In genomic region chr1:12208271-12208670, GRCh38 we compare ENCODE assay signal across 12 cellular contexts. TPM values are rescaled to one million over a fixed set of nuclear protein-coding genes. Genes with fewer than 3 reads are reported as not detected.
DNase-seq lines count a peak whose midpoint lies in the region; ATAC-seq and TF ChIP-seq lines count a peak whose summit lies in the region.
"Had no signal": no experiment of that assay in that cellular context is flagged by ENCODE, and none has a peak within 500 bp of the region (broad histone marks: within the 10 kb centered on the region; RNA-seq: fewer than 3 reads in every experiment).

No MANE protein-coding gene starts in this region.

- peak overlapping the region; percentile 61 for H3K27ac Mint-ChIP-seq in activated CD8-positive, alpha-beta memory T cell treated with anti-CD3 and anti-CD28 coated beads, Interleukin-2, amount 10 ng/mL, durations not matched to agents 7 days and 5 days
- H3K27ac Mint-ChIP-seq in IgD-negative memory B cell, result peak overlapping the region; percentile 1 to 66 (median 59)
- peak overlapping the region; percentile 82 to 93 for H3K27ac Mint-ChIP-seq in effector memory CD8-positive, alpha-beta T cell

- WGBS in psoas muscle, 3 donors, result 52 to 65% (median 56%) methylated on average over 6 of the region's 6 CpGs

- no peaks in the 10 kb centered on the region for H3K4me1 ChIP-seq in psoas muscle
- H3K4me1 ChIP-seq: HAP-1 had no signal

- no peaks in the 10 kb centered on the region for H3K9me3 ChIP-seq in psoas muscle
- H3K9me3 ChIP-seq: HAP-1, left lung had no signal

- H3K27me3 ChIP-seq in psoas muscle (ENCODE audit: insufficient read depth in 3 of 3, low read length in 2 of 3), result no peaks in the 10 kb centered on the region
- H3K27me3 ChIP-seq: hepatocyte, left lung had no signal

- peaks cover 22% of the 10 kb centered on the region for H3K36me3 Mint-ChIP-seq in activated CD8-positive, alpha-beta memory T cell treated with anti-CD3 and anti-CD28 coated beads, Interleukin-2, amount 10 ng/mL, durations not matched to agents 7 days and 5 days
- H3K36me3 Mint-ChIP-seq in IgD-negative memory B cell, result peaks cover 7% of the 10 kb centered on the region
- H3K36me3 Mint-ChIP-seq in effector memory CD8-positive, alpha-beta T cell (ENCODE audit: insufficient read depth), result peaks cover 47% of the 10 kb centered on the region

- peaks cover 0 to 6% of the 10 kb centered on the region in 2 donors for H3K36me3 ChIP-seq in psoas muscle (ENCODE audit: insufficient read depth in 1 of 2, low read depth in 1 of 2)
- H3K36me3 ChIP-seq: HAP-1 had no signal

- intact Hi-C loops in psoas muscle (cut with DNase I), result loop anchor here in 1 of 2 donors (2.0 kb wide), 1 partner anchor 83 kb away; no protein-coding TSS in a partner anchor

- H3K27me3 Mint-ChIP-seq in activated CD8-positive, alpha-beta memory T cell treated with anti-CD3 and anti-CD28 coated beads, Interleukin-2, amount 10 ng/mL, durations not matched to agents 7 days and 5 days, result no peaks in the 10 kb centered on the region
- no peaks in the 10 kb centered on the region for H3K27me3 Mint-ChIP-seq in IgD-negative memory B cell
- H3K27me3 Mint-ChIP-seq in effector memory CD8-positive, alpha-beta T cell, result no peaks in the 10 kb centered on the region

- H3K4me3 Mint-ChIP-seq in activated CD8-positive, alpha-beta memory T cell treated with anti-CD3 and anti-CD28 coated beads, Interleukin-2, amount 10 ng/mL, durations not matched to agents 7 days and 5 days, result no peak overlapping the region
- peak overlapping the region in 2 of 4 donors; percentile 41 to 63 for H3K4me3 Mint-ChIP-seq in IgD-negative memory B cell
- H3K4me3 Mint-ChIP-seq in effector memory CD8-positive, alpha-beta T cell, result peak overlapping the region; percentile 27 to 49

- H3K27ac ChIP-seq in psoas muscle, result no peak overlapping the region
- H3K27ac ChIP-seq: hepatocyte had no signal

- no peak for DNase-seq in activated CD8-positive, alpha-beta memory T cell treated with anti-CD3 and anti-CD28 coated beads, Interleukin-2, amount 10 ng/mL, durations not matched to agents 7 days and 5 days
- no peak for DNase-seq in activated CD8-positive, alpha-beta memory T cell treated with anti-CD3 and anti-CD28 coated beads for 24 hours
- DNase-seq in effector memory CD8-positive, alpha-beta T cell, result no peak
- DNase-seq in psoas muscle (no peak), Kasumi-1 (lab: John Stamatoyannopoulos, UW) (no peak), NCI-H2227 (lab: John Stamatoyannopoulos, UW; ENCODE audit: unreplicated experiment) (no peak)

- no peak for TF ChIP-seq CTCF in psoas muscle (IDR thresholded peaks at IDR 0.05)

- CTCF ChIA-PET in activated CD8-positive, alpha-beta memory T cell treated with anti-CD3 and anti-CD28 coated beads, Interleukin-2, amount 10 ng/mL, durations not matched to agents 7 days and 5 days (lab: Charles Lee), result interaction anchor here (0.6 to 16.4 kb wide), 6 partner anchors 34 to 86 kb away, joined by 3 to 296 read pairs (median 4); no protein-coding TSS in a partner anchor

- no peak overlapping the region for H3K4me3 ChIP-seq in psoas muscle
- H3K4me3 ChIP-seq: HAP-1, hepatocyte, left lung, skin epidermis had no signal

- H3K9me3 Mint-ChIP-seq in activated CD8-positive, alpha-beta memory T cell treated with anti-CD3 and anti-CD28 coated beads, Interleukin-2, amount 10 ng/mL, durations not matched to agents 7 days and 5 days (ENCODE audit: low read depth), result no peaks in the 10 kb centered on the region
- no peaks in the 10 kb centered on the region for H3K9me3 Mint-ChIP-seq in IgD-negative memory B cell
- H3K9me3 Mint-ChIP-seq in effector memory CD8-positive, alpha-beta T cell, result no peaks in the 10 kb centered on the region

- ATAC-seq in activated CD8-positive, alpha-beta memory T cell treated with anti-CD3 and anti-CD28 coated beads, Interleukin-2, amount 10 ng/mL, durations not matched to agents 7 days and 5 days, result no peak
- ATAC-seq in effector memory CD8-positive, alpha-beta T cell (replicated peaks), result no peak
- peak; percentile 5 to 17 (median 11) for ATAC-seq in psoas muscle
- ATAC-seq in HG03457 (IDR thresholded peaks at IDR 0.05; ENCODE audit: unreplicated experiment), result no peak

- peaks cover 53% of the 10 kb centered on the region for H3K4me1 Mint-ChIP-seq in activated CD8-positive, alpha-beta memory T cell treated with anti-CD3 and anti-CD28 coated beads, Interleukin-2, amount 10 ng/mL, durations not matched to agents 7 days and 5 days
- peaks cover 17 to 58% (median 48%) of the 10 kb centered on the region in 3 donors for H3K4me1 Mint-ChIP-seq in IgD-negative memory B cell
- H3K4me1 Mint-ChIP-seq in effector memory CD8-positive, alpha-beta T cell (ENCODE audit: low read depth in 2 of 2), result peaks cover 55 to 56% of the 10 kb centered on the region in 2 donors

RNA-seq across cellular contexts. Expression of gene VPS13D, which starts 21.6 kb away (rescaled TPM):
- total RNA-seq in activated CD8-positive, alpha-beta memory T cell treated with anti-CD3 and anti-CD28 coated beads, Interleukin-2, amount 10 ng/mL, durations not matched to agents 7 days and 5 days, result 10 to 100 TPM; 34.6 to 38.3 TPM
- polyA plus RNA-seq in IgD-negative memory B cell, result 8.9 TPM
- 10 to 100 TPM; 32.3 to 69.1 (median 51.1) TPM for total RNA-seq in psoas muscle
- 10 to 100 TPM; 19.9 to 45.3 (median 25.3) TPM for polyA plus RNA-seq in psoas muscle

RNA-seq across cellular contexts. Expression of gene TNFRSF1B, which starts 41.5 kb away (rescaled TPM):
- 100 to 1,000 TPM; 294 to 370 TPM for total RNA-seq in activated CD8-positive, alpha-beta memory T cell treated with anti-CD3 and anti-CD28 coated beads, Interleukin-2, amount 10 ng/mL, durations not matched to agents 7 days and 5 days
- polyA plus RNA-seq in IgD-negative memory B cell (117 TPM), psoas muscle (1 to 10 TPM; 5.1 to 7.6 (median 5.8) TPM)
- total RNA-seq in psoas muscle, result 10 to 100 TPM in 1 of 4 donors, 1 to 10 TPM in 3; 7.5 to 12.8 (median 8.8) TPM

Comparison
In these comparisons a context has a peak if more than half of its experiments do, and no peak if none do; other contexts are left out.
1. ATAC-seq: peak in psoas muscle (4 of 4); none in activated CD8-positive, alpha-beta memory T cell treated with anti-CD3 and anti-CD28 coated beads, Interleukin-2, amount 10 ng/mL, durations not matched to agents 7 days and 5 days (single experiment), effector memory CD8-positive, alpha-beta T cell (single experiment) and HG03457 (single experiment).
2. RNA of gene TNFRSF1B, which starts 41.5 kb away (total RNA-seq): 294 to 370 TPM in activated CD8-positive, alpha-beta memory T cell treated with anti-CD3 and anti-CD28 coated beads, Interleukin-2, amount 10 ng/mL, durations not matched to agents 7 days and 5 days; 7.5 to 12.8 TPM in psoas muscle; every median in the first group is over 10 times any median in the second.
3. Peak in every context shown above with its lines, with median percentiles within 50 percentile points of each other: H3K27ac Mint-ChIP-seq.